Comparison of ENCODE assay signal across 1 cellular context in genomic region chr17:65037157-65037556, GRCh38.
TF ChIP-seq lines count a peak whose summit lies in the region.

No MANE protein-coding gene starts in this region.

TF ChIP-seq in IMR-90, 13 proteins besides CTCF, POLR2A, EP300 and RAD21:
- TF ChIP-seq, protein P1, sequence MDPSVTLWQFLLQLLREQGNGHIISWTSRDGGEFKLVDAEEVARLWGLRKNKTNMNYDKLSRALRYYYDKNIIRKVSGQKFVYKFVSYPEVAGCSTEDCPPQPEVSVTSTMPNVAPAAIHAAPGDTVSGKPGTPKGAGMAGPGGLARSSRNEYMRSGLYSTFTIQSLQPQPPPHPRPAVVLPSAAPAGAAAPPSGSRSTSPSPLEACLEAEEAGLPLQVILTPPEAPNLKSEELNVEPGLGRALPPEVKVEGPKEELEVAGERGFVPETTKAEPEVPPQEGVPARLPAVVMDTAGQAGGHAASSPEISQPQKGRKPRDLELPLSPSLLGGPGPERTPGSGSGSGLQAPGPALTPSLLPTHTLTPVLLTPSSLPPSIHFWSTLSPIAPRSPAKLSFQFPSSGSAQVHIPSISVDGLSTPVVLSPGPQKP (IDR thresholded peaks at IDR 0.05; ENCODE audit: borderline replicate concordance, low read depth, low read length) = no peak
- TF ChIP-seq FOS (IDR thresholded peaks at IDR 0.05; ENCODE audit: low read depth, low read length) (no peak), RCOR1 (IDR thresholded peaks at IDR 0.05; ENCODE audit: insufficient replicate concordance, low read length) (no peak)
